9 cellular contexts compared by ENCODE assay signal in genomic region chr12:44873898-44874297, GRCh38. TPM values are rescaled to one million over a fixed set of nuclear protein-coding genes. Genes with fewer than 3 reads are reported as not detected.
A peak's percentile ranks its signal among the peaks of the same experiment; 100 is the strongest.
DNase-seq lines count a peak whose midpoint lies in the region; ATAC-seq and TF ChIP-seq lines count a peak whose summit lies in the region.
"Had no signal": no experiment of that assay in that cellular context is flagged by ENCODE, and none has a peak within 500 bp of the region (broad histone marks: within the 10 kb centered on the region; RNA-seq: fewer than 3 reads in every experiment).

No MANE protein-coding gene starts in this region.

- no peaks in the 10 kb centered on the region for H3K36me3 ChIP-seq in OCI-LY3 (replicated peaks; ENCODE audit: low read depth, low read length)

- H3K36me3 Mint-ChIP-seq in activated CD4-positive, alpha-beta T cell treated with anti-CD3 and anti-CD28 coated beads for 36 hours (ENCODE audit: low read depth), result peaks cover 16% of the 10 kb centered on the region
- H3K36me3 Mint-ChIP-seq in effector memory CD8-positive, alpha-beta T cell (ENCODE audit: insufficient read depth), result peaks cover 9% of the 10 kb centered on the region

- no peak for DNase-seq in activated CD4-positive, alpha-beta T cell treated with anti-CD3 and anti-CD28 coated beads for 36 hours
- DNase-seq in activated CD4-positive, alpha-beta T cell treated with anti-CD3 and anti-CD28 coated beads, Interleukin-2, amount 50 U/mL, for 1 hour, result no peak
- DNase-seq in effector memory CD8-positive, alpha-beta T cell, result no peak
- peak; percentile 44 for DNase-seq in retina
- DNase-seq in dermis blood vessel endothelial cell, result no peak

- no peaks in the 10 kb centered on the region for H3K4me1 ChIP-seq in OCI-LY3 (ENCODE audit: low read length)

- peaks cover 43% of the 10 kb centered on the region for H3K4me1 Mint-ChIP-seq in activated CD4-positive, alpha-beta T cell treated with anti-CD3 and anti-CD28 coated beads for 36 hours
- peaks cover 16 to 34% of the 10 kb centered on the region in 2 donors for H3K4me1 Mint-ChIP-seq in effector memory CD8-positive, alpha-beta T cell (ENCODE audit: low read depth in 2 of 2)

- peak overlapping the region; percentile 94 for H3K4me3 Mint-ChIP-seq in activated CD4-positive, alpha-beta T cell treated with anti-CD3 and anti-CD28 coated beads for 36 hours
- H3K4me3 Mint-ChIP-seq in effector memory CD8-positive, alpha-beta T cell, result peak overlapping the region; percentile 88 to 98

- no peaks in the 10 kb centered on the region for H3K27me3 ChIP-seq in OCI-LY3 (ENCODE audit: low read depth, low read length)

- H3K27ac Mint-ChIP-seq in activated CD4-positive, alpha-beta T cell treated with anti-CD3 and anti-CD28 coated beads for 36 hours, result peak overlapping the region; percentile 59
- H3K27ac Mint-ChIP-seq in effector memory CD8-positive, alpha-beta T cell, result no peak overlapping the region

- H3K4me3 ChIP-seq in OCI-LY3 (ENCODE audit: low read length), result no peak overlapping the region

- CTCF ChIA-PET in activated CD4-positive, alpha-beta T cell treated with anti-CD3 and anti-CD28 coated beads for 36 hours (lab: Charles Lee), result interaction anchor here (0.7 to 8.9 kb wide), 10 partner anchors 13 to 100 kb away, joined by 3 to 82 read pairs (median 6); no protein-coding TSS in a partner anchor

- no peak overlapping the region for H3K4me2 ChIP-seq in OCI-LY3 (ENCODE audit: low read length)

- no peak for ATAC-seq in activated CD4-positive, alpha-beta T cell treated with anti-CD3 and anti-CD28 coated beads for 36 hours
- no peak for ATAC-seq in effector memory CD8-positive, alpha-beta T cell (replicated peaks)
- no peak for ATAC-seq in GM19463 (IDR thresholded peaks at IDR 0.05; ENCODE audit: unreplicated experiment)
- ATAC-seq in activated CD4-positive, CD25-positive, alpha-beta regulatory T cell treated with anti-CD3 and anti-CD28 coated beads, Interleukin-2, amount 50 U/mL, for 24 hours, result no peak

- H3K9me3 Mint-ChIP-seq in activated CD4-positive, alpha-beta T cell treated with anti-CD3 and anti-CD28 coated beads for 36 hours (ENCODE audit: low read depth), result peaks cover 3% of the 10 kb centered on the region
- H3K9me3 Mint-ChIP-seq in effector memory CD8-positive, alpha-beta T cell, result peaks cover 0 to 3% of the 10 kb centered on the region in 2 donors

- no peaks in the 10 kb centered on the region for H3K9me3 ChIP-seq in OCI-LY3 (ENCODE audit: insufficient read depth, low read length)

- POLR2A ChIA-PET in activated CD4-positive, alpha-beta T cell treated with anti-CD3 and anti-CD28 coated beads for 36 hours (lab: Charles Lee), result interaction anchor here (0.6 kb wide), 1 partner anchor 97 kb away, joined by 3 read pairs; no protein-coding TSS in a partner anchor

- H3K9ac ChIP-seq in OCI-LY3 (ENCODE audit: low read length), result no peak overlapping the region

- no peaks in the 10 kb centered on the region for H4K20me1 ChIP-seq in OCI-LY3 (ENCODE audit: insufficient read depth, low read length)

- no peaks in the 10 kb centered on the region for H3K79me2 ChIP-seq in OCI-LY3 (ENCODE audit: low read length)

- TF ChIP-seq CTCF in OCI-LY3 (IDR thresholded peaks at IDR 0.05; ENCODE audit: low read depth, low read length), result peak; percentile 27

- no peak overlapping the region for H3K27ac ChIP-seq in OCI-LY3 (ENCODE audit: low read length)

- intact Hi-C loops in activated CD4-positive, alpha-beta T cell treated with anti-CD3 and anti-CD28 coated beads for 36 hours (cut with DNase I, micrococcal nuclease), result loop anchor here in 1 of 2 experiments (1.0 to 5.0 kb wide), 3 partner anchors 37 to 100 kb away; no protein-coding TSS in a partner anchor

- no peak overlapping the region for H2AFZ ChIP-seq in OCI-LY3 (ENCODE audit: low read depth, low read length)

- H3K27me3 Mint-ChIP-seq in activated CD4-positive, alpha-beta T cell treated with anti-CD3 and anti-CD28 coated beads for 36 hours, result peaks cover 10% of the 10 kb centered on the region
- H3K27me3 Mint-ChIP-seq in effector memory CD8-positive, alpha-beta T cell, result peaks cover 23 to 45% of the 10 kb centered on the region in 2 donors

RNA-seq across cellular contexts. Expression of gene NELL2, which starts 2.2 kb away (rescaled TPM):
- 10 to 100 TPM; 28.4 to 35.8 TPM for total RNA-seq in activated CD4-positive, alpha-beta T cell treated with anti-CD3 and anti-CD28 coated beads for 36 hours
- total RNA-seq in dermis blood vessel endothelial cell, result 0.51 TPM in 1 of 2 replicates, not detected in the other
- total RNA-seq: dermis microvascular lymphatic vessel endothelial cell had no signal

Comparison
In these comparisons a context has a peak if more than half of its experiments do, and no peak if none do; other contexts are left out.
1. RNA of gene NELL2, which starts 2.2 kb away (total RNA-seq): 28.4 to 35.8 TPM in activated CD4-positive, alpha-beta T cell treated with anti-CD3 and anti-CD28 coated beads for 36 hours; 0.51 TPM in dermis blood vessel endothelial cell; every median in the first group is over 10 times any median in the second.